ENCODE assay signal across 15 cellular contexts in the genomic region with DNA sequence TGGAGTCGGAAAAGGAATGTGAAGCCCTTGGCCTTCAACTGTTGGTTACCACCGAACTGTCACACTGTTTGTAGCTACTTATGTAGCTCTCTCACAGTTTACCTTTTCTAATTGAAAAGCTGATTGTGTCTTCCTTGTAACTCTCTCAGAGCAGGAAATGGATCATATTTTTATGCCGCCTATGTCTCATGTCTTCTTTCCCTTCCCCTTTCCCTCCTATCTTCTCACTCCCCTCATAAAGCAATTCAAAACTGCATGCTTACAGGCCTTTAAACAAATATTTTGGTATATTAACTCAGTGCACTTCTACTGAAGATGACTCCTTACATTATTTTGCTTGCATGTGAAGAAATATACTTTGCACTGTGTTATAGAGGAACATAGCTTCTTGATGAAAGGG. TPM values are rescaled to one million over a fixed set of nuclear protein-coding genes. Genes with fewer than 3 reads are reported as not detected.
A peak's percentile ranks its signal among the peaks of the same experiment; 100 is the strongest.
DNase-seq lines count a peak whose midpoint lies in the region; ATAC-seq, FAIRE-seq and TF ChIP-seq lines count a peak whose summit lies in the region.
"Had no signal": no experiment of that assay in that cellular context is flagged by ENCODE, and none has a peak within 500 bp of the region (broad histone marks: within the 10 kb centered on the region; RNA-seq: fewer than 3 reads in every experiment).

No MANE protein-coding gene starts in this region.

- no peaks in the 10 kb centered on the region for H3K27me3 ChIP-seq in CD8-positive, alpha-beta T cell (ENCODE audit: insufficient read depth, low read length)
- H3K27me3 ChIP-seq in K562 (ENCODE audit: control insufficient read depth in 2 of 2, insufficient read depth in 2 of 2, low read length in 2 of 2), result no peaks in the 10 kb centered on the region
- H3K27me3 ChIP-seq: gastroesophageal sphincter, testis had no signal

- no peak for TF ChIP-seq CTCF in 22Rv1 (IDR thresholded peaks at IDR 0.05)
- no peak for TF ChIP-seq CTCF in CD8-positive, alpha-beta T cell (IDR thresholded peaks at IDR 0.05)
- TF ChIP-seq CTCF in K562 (IDR thresholded peaks at IDR 0.05 in 2 of 3, conservative IDR thresholded peaks at IDR 0.05 in 1 of 3; ENCODE audit: insufficient read depth in 2 of 3, low read depth in 1 of 3, low read length in 3 of 3), result no peak
- TF ChIP-seq CTCF in CD14-positive monocyte (IDR thresholded peaks at IDR 0.05), result no peak

- 54% methylated on average over 3 of the region's 3 CpGs for WGBS in K562 (ENCODE audit: insufficient coverage, low coverage, missing lambda C conversion rate)

- CTCF ChIA-PET in CD8-positive, alpha-beta T cell (lab: Charles Lee), result interaction anchor here (1.1 to 1.3 kb wide), 4 partner anchors 87 to 675 kb away, joined by 3 to 9 read pairs (median 6); no protein-coding TSS in a partner anchor
- CTCF ChIA-PET in K562 (lab: Yijun Ruan, JAX; ENCODE audit: low intra/inter-chr PET ratio), result interaction anchor here (0.6 kb wide), 1 partner anchor 70 kb away, joined by 3 read pairs; no protein-coding TSS in a partner anchor

- H3K27me3 Mint-ChIP-seq in CD8-positive, alpha-beta T cell (ENCODE audit: low read depth), result no peaks in the 10 kb centered on the region
- no peaks in the 10 kb centered on the region for H3K27me3 Mint-ChIP-seq in CD14-positive monocyte (ENCODE audit: low read depth in 3 of 3)

- POLR2A ChIA-PET in CD8-positive, alpha-beta T cell (lab: Charles Lee), result interaction anchor here (0.7 to 1.4 kb wide), 4 partner anchors 130 to 263 kb away, joined by 3 to 6 read pairs (median 4); no protein-coding TSS in a partner anchor
- POLR2A ChIA-PET in K562 (lab: Yijun Ruan, JAX), result no interaction called here

- H3K4me3 ChIP-seq in CD8-positive, alpha-beta T cell (ENCODE audit: low read depth, low read length), result no peak overlapping the region
- no peak overlapping the region for H3K4me3 ChIP-seq in K562
- H3K4me3 ChIP-seq: gastroesophageal sphincter, testis had no signal

- ATAC-seq in CD8-positive, alpha-beta T cell, result no peak
- no peak for ATAC-seq in K562
- ATAC-seq: gastroesophageal sphincter, right cardiac atrium had no signal

- in situ Hi-C loops in K562 (cut with MboI), result loop anchor here (25.0 kb wide), 1 partner anchor 399 kb away; a partner anchor contains a TSS

- peaks cover 69% of the 10 kb centered on the region for H3K4me1 Mint-ChIP-seq in CD8-positive, alpha-beta T cell (ENCODE audit: low read depth)
- H3K4me1 Mint-ChIP-seq in CD14-positive monocyte, result peaks cover 40% of the 10 kb centered on the region

- TF ChIP-seq EP300 in K562 (IDR thresholded peaks at IDR 0.05; ENCODE audit: low read length), result no peak

- peak overlapping the region; percentile 0 for H3K4me3 Mint-ChIP-seq in CD8-positive, alpha-beta T cell
- H3K4me3 Mint-ChIP-seq in CD14-positive monocyte, result no peak overlapping the region

- no peak for DNase-seq in CD8-positive, alpha-beta T cell
- DNase-seq in NOMO-1 treated with DMSO at 0.1 percent for 48 hours (lab: John Stamatoyannopoulos, UW; ENCODE audit: unreplicated experiment) (peak; percentile 51), K562 (ENCODE audit: extremely low read depth in 1 of 4, low spot score in 3 of 4) (no peak), NCI-H524 (lab: John Stamatoyannopoulos, UW) (no peak), cerebellum (ENCODE audit: low spot score) (no peak), posterior cingulate gyrus (no peak), CD14-positive monocyte (ENCODE audit: low spot score) (no peak)
- DNase-seq: activated CD4-positive, alpha-beta T cell treated with anti-CD3 and anti-CD28 coated beads for 4 hours; mesendoderm; NCI-H2107; nucleus accumbens; right cardiac atrium; testis had no signal

- no peak for TF ChIP-seq RAD21 in K562 (CRISPR knock-in tag; conservative IDR thresholded peaks at IDR 0.05 in 1 of 2, IDR thresholded peaks at IDR 0.05 in 1 of 2)

- TF ChIP-seq POLR2A in K562 (conservative IDR thresholded peaks at IDR 0.05), result no peak

- intact Hi-C loops in CD8-positive, alpha-beta T cell (cut with DNase I, micrococcal nuclease), result loop anchor here (5.0 to 10.0 kb wide), 6 partner anchors 86 to 792 kb away; no protein-coding TSS in a partner anchor
- intact Hi-C loops in K562 (cut with micrococcal nuclease), result loop anchor here (5.0 to 10.0 kb wide), 4 partner anchors 172 to 404 kb away; a partner anchor contains a TSS
- intact Hi-C loops in posterior cingulate gyrus (cut with DNase I), result loop anchor here (5.0 kb wide), 1 partner anchor 404 kb away; a partner anchor contains a TSS
- intact Hi-C loops in CD14-positive monocyte (cut with micrococcal nuclease), result no loop called here

- FAIRE-seq in K562 (lab: Jason Lieb, UNC), result peak; percentile 51

- H3K9me1 ChIP-seq in K562 (ENCODE audit: control insufficient read depth, insufficient read depth, low read length), result no peaks in the 10 kb centered on the region

- H3K27ac Mint-ChIP-seq in CD8-positive, alpha-beta T cell, result peak overlapping the region; percentile 83
- peak overlapping the region in 3 of 7 donors; percentile 10 to 62 (median 51) for H3K27ac Mint-ChIP-seq in CD14-positive monocyte

- H3K9me3 Mint-ChIP-seq in CD8-positive, alpha-beta T cell, result no peaks in the 10 kb centered on the region
- peaks cover 0 to 2% (median 0%) of the 10 kb centered on the region in 7 donors for H3K9me3 Mint-ChIP-seq in CD14-positive monocyte

- H3K9me3 ChIP-seq in CD8-positive, alpha-beta T cell (ENCODE audit: low read length), result no peaks in the 10 kb centered on the region
- H3K9me3 ChIP-seq in K562 (replicated peaks; ENCODE audit: control insufficient read depth, insufficient read depth, low read depth, low read length), result no peaks in the 10 kb centered on the region
- H3K9me3 ChIP-seq: gastroesophageal sphincter, testis had no signal

- H3K27ac ChIP-seq in 22Rv1, result peak overlapping the region; percentile 2; the same call in 1 of the 2 replicates
- no peak overlapping the region for H3K27ac ChIP-seq in CD8-positive, alpha-beta T cell (ENCODE audit: low read depth, low read length)
- no peak overlapping the region; the same call in 2 of the 3 replicates for H3K27ac ChIP-seq in K562 (ENCODE audit: extremely low read depth, low read depth, low read length)
- H3K27ac ChIP-seq: gastroesophageal sphincter, testis had no signal

- no peaks in the 10 kb centered on the region for H4K20me1 ChIP-seq in K562 (replicated peaks; ENCODE audit: control insufficient read depth, insufficient read depth, low read length)

- peaks cover 50% of the 10 kb centered on the region for H3K4me1 ChIP-seq in CD8-positive, alpha-beta T cell (ENCODE audit: insufficient read depth, low read length)
- peaks cover 3 to 6% of the 10 kb centered on the region in 2 experiments; a peak in 3 of 5 replicates for H3K4me1 ChIP-seq in K562 (replicated peaks in 1 of 2; ENCODE audit: control insufficient read depth in 2 of 2, insufficient read depth in 2 of 2, low read length in 2 of 2)

- H3K4me2 ChIP-seq in K562 (ENCODE audit: insufficient read depth, low read length), result no peak overlapping the region

- no peak overlapping the region for H2AFZ ChIP-seq in K562 (ENCODE audit: low read depth, low read length)

- H3K36me3 ChIP-seq in CD8-positive, alpha-beta T cell (ENCODE audit: insufficient read depth, low read length), result no peaks in the 10 kb centered on the region
- peaks cover 17% of the 10 kb centered on the region; the same call in 2 of the 3 replicates for H3K36me3 ChIP-seq in K562 (ENCODE audit: control insufficient read depth, insufficient read depth, low read length)
- H3K36me3 ChIP-seq: gastroesophageal sphincter had no signal

- BruUV-seq in K562 (replicated peaks; lab: Mats Ljungman, UMichigan), result no TSS peak

- H3K9ac ChIP-seq in K562 (ENCODE audit: insufficient read depth in 1 of 2, low read depth in 2 of 2, low read length in 2 of 2), result peak overlapping the region in 1 of 2 experiments; percentile 19; a peak in 1 of 4 replicates

- peaks cover 12% of the 10 kb centered on the region for H3K36me3 Mint-ChIP-seq in CD8-positive, alpha-beta T cell
- peaks cover 0 to 4% of the 10 kb centered on the region in 2 donors for H3K36me3 Mint-ChIP-seq in CD14-positive monocyte

- H3K79me2 ChIP-seq in K562 (ENCODE audit: control insufficient read depth, insufficient read depth, low read length), result peaks cover 90% of the 10 kb centered on the region

TF ChIP-seq in K562, 482 proteins besides CTCF, POLR2A, EP300 and RAD21 (continues in another document):
- TF ChIP-seq KAT2B (IDR thresholded peaks at IDR 0.05; ENCODE audit: low read depth, low read length) (no peak), PTBP1 (IDR thresholded peaks at IDR 0.05; ENCODE audit: low read depth, low read length) (no peak), HDAC8 (tag; IDR thresholded peaks at IDR 0.05) (no peak), BCL6 (CRISPR knock-in tag; IDR thresholded peaks at IDR 0.05) (no peak), ETV5 (CRISPR knock-in tag; IDR thresholded peaks at IDR 0.05; ENCODE audit: low read depth) (no peak), RBM25 (IDR thresholded peaks at IDR 0.05; ENCODE audit: low read depth, low read length, severe bottlenecking) (no peak), E2F3 (CRISPR knock-in tag; IDR thresholded peaks at IDR 0.05) (no peak), HOXB6 (CRISPR knock-in tag; IDR thresholded peaks at IDR 0.05; ENCODE audit: borderline replicate concordance) (no peak), CSDE1 (IDR thresholded peaks at IDR 0.05) (no peak)

RNA-seq across cellular contexts. Expression of a gene that starts 6.0 kb away (rescaled TPM):
- 10 to 100 TPM; 35.0 to 36.3 TPM for total RNA-seq in CD8-positive, alpha-beta T cell
- 34.4 and 95.3 TPM in 2 replicates for total RNA-seq in K562 (2011; cell fraction: chromatin; rRNA removed; ENCODE audit: low replicate concordance)
- 38.0 and 44.5 TPM in 2 replicates for total RNA-seq in K562 (2011; cell fraction: nucleolus; rRNA removed)
- 59.2 and 86.5 TPM in 2 replicates for total RNA-seq in K562 (2011; cell fraction: nucleoplasm; rRNA removed)
- total RNA-seq in K562 (2014; rRNA removed) (16.7 and 20.6 TPM in 2 replicates), K562 (2014; rRNA removed; fragmentation: Illumina TruSeq; extraction: Trizol) (40.1 and 42.6 TPM in 2 replicates), K562 (2015; rRNA removed; fragmentation: Illumina TruSeq; extraction: Trizol) (36.5 and 37.7 TPM in 2 replicates), K562 (2021) (34.8 and 35.5 TPM in 2 replicates), cerebellum (104 TPM)
- polyA plus RNA-seq in K562 (2011; rRNA removed) (34.2 and 37.8 TPM in 2 replicates), K562 (2014; fragmentation: Illumina TruSeq; extraction: Trizol) (20.6 and 23.1 TPM in 2 replicates), K562 (2014; fragmentation: Nextera tagmentation; extraction: Ambion mirVana) (10 to 100 TPM; 14.5 to 18.2 TPM), K562 (2014; rRNA removed) (12.5 and 13.7 TPM in 2 replicates), CD14-positive monocyte (1 to 10 TPM; 5.2 TPM)
- polyA plus RNA-seq in K562 (2011; cell fraction: cytosol; rRNA removed), result 7.7 and 16.7 TPM in 2 replicates
- polyA plus RNA-seq in K562 (2011; cell fraction: nucleus; rRNA removed), result 18.3 and 28.9 TPM in 2 replicates
- polyA plus RNA-seq in K562 (2012), result 13.0 and 15.7 TPM in 2 replicates
- polyA minus RNA-seq in K562 (2011; rRNA and poly(A)+ RNA removed), result 118 and 121 TPM in 2 replicates
- 26.0 and 45.5 TPM in 2 replicates for polyA minus RNA-seq in K562 (2011; cell fraction: cytosol; rRNA and poly(A)+ RNA removed)
- polyA minus RNA-seq in K562 (2011; cell fraction: nucleus; rRNA and poly(A)+ RNA removed), result 28.3 and 51.6 TPM in 2 replicates

Comparison
In these comparisons a context has a peak if more than half of its experiments do, and no peak if none do; other contexts are left out.
1. intact Hi-C loops: an anchor here in CD8-positive, alpha-beta T cell (5.0 to 10.0 kb wide), K562 (5.0 to 10.0 kb wide) and posterior cingulate gyrus (5.0 kb wide); none called in CD14-positive monocyte.